In the genomic region with DNA sequence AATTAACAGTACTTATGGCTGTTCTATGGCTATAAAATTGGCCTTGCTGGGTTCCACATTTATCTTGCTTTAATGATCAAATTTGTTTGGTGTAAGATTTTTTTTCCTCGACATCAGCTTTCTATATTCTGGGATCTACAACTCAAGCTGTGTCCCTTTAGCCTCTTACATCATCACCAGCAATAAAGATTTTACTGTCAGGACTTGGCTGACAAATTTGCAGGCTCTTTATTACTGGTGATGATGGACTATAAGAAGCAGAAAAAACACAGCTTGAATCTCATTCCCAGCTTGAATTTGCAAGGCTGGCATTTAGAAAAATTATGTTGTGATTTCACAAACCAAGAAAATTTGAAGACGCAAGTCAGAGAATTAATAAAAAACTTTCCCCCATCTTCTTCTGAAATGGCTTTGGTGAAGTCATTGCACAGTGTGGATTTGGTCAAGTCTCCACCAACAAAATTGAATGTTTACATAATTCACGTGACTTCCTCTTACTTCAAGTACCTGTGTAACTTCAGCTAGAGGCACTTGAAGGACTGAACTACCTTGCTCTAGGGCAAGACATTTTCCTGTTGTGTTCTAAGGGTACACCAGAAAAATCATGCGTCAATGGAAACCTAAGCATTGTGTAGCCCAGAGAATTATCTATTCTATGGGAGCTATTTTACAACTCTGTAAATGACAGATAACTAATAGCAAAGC, we compare ENCODE assay signal across 21 cellular contexts.
"Had no signal": no experiment of that assay in that cellular context is flagged by ENCODE, and none has a peak within 500 bp of the region (broad histone marks: within the 10 kb centered on the region; RNA-seq: fewer than 3 reads in every experiment).

No MANE protein-coding gene starts in this region.

- H3K27ac ChIP-seq: ovary, right atrium auricular region, right lobe of liver, suprapubic skin, thoracic aorta, tibial artery, uterus had no signal

- H3K4me3 ChIP-seq: lung, ovary, right atrium auricular region, right lobe of liver, smooth muscle cell, suprapubic skin, thoracic aorta, tibial artery, uterus had no signal

- H3K9me3 ChIP-seq: ovary, right atrium auricular region, right lobe of liver, suprapubic skin, thoracic aorta, uterus had no signal

- H3K36me3 ChIP-seq: ovary, right atrium auricular region, right lobe of liver, suprapubic skin, thoracic aorta, tibial artery, uterus had no signal

- H3K27me3 ChIP-seq: ovary, right atrium auricular region, right lobe of liver, suprapubic skin, uterus had no signal

- DNase-seq: hypothalamus; immature natural killer cell; kidney; mesendoderm; naive thymus-derived CD4-positive, alpha-beta T cell; ovary; right lobe of liver; stimulated activated CD4-positive, alpha-beta T cell treated with anti-CD3 and anti-CD28 coated beads, Interleukin-1b, Interleukin-23, amount 100 ng/mL, for 48 hours; stimulated activated CD4-positive, alpha-beta T cell treated with anti-CD3 and anti-CD28 coated beads, Interleukin-4, amount 100 ng/mL, for 24 hours; stimulated activated naive CD4-positive, alpha-beta T cell; tibial artery; trophoblast cell; uterus had no signal

- ATAC-seq: left lobe of liver; naive thymus-derived CD4-positive, alpha-beta T cell; natural killer cell treated with Interleukin-12 subunit alpha and Interleukin-12 subunit beta and Interleukin-15 and Interleukin-18, amount 100 ng/mL, for 72 hours; right lobe of liver; stimulated activated effector memory CD8-positive, alpha-beta T cell treated with anti-CD3 and anti-CD28 coated beads, Interleukin-12 subunit alpha, Interleukin-12 subunit beta, amount 100 ng/mL, for 72 hours had no signal

- H3K4me2 ChIP-seq: smooth muscle cell had no signal

- H3K4me1 ChIP-seq: right atrium auricular region, right lobe of liver, suprapubic skin, tibial artery, uterus had no signal
